Comparison of ENCODE assay signal across 8 cellular contexts in genomic region chr6:158642805-158643489, GRCh38. TPM values are rescaled to one million over a fixed set of nuclear protein-coding genes. Genes with fewer than 3 reads are reported as not detected.
DNase-seq lines count a peak whose midpoint lies in the region; ATAC-seq, FAIRE-seq and TF ChIP-seq lines count a peak whose summit lies in the region.

No MANE protein-coding gene starts in this region.

- H2AK5ac ChIP-seq in neuronal stem cell (ENCODE audit: low read depth, low read length): no peak overlapping the region

- H3K4me2 ChIP-seq in neuronal stem cell (ENCODE audit: insufficient read depth, low read length, poor library complexity, severe bottlenecking): no peak overlapping the region

- no peaks in the 10 kb centered on the region for H3K27me3 ChIP-seq in esophagus muscularis mucosa
- no peaks in the 10 kb centered on the region for H3K27me3 ChIP-seq in gastrocnemius medialis
- H3K27me3 ChIP-seq in neuronal stem cell (ENCODE audit: control insufficient read depth in 3 of 3, insufficient read depth in 3 of 3, low read depth in 1 of 3, low read length in 3 of 3): peaks cover 0 to 18% (median 0%) of the 10 kb centered on the region in 3 experiments

- TF ChIP-seq CTCF in esophagus muscularis mucosa (IDR thresholded peaks at IDR 0.05) (no peak), gastrocnemius medialis (IDR thresholded peaks at IDR 0.05 in 4 of 5, conservative IDR thresholded peaks at IDR 0.05 in 1 of 5) (no peak)

- TF ChIP-seq POLR2A in esophagus muscularis mucosa (IDR thresholded peaks at IDR 0.05; ENCODE audit: low read depth): no peak
- no peak for TF ChIP-seq POLR2A in gastrocnemius medialis (IDR thresholded peaks at IDR 0.05)

- no peak overlapping the region for H3K9ac ChIP-seq in neuronal stem cell (ENCODE audit: low read depth, low read length, poor library complexity)

- H3K4ac ChIP-seq in neuronal stem cell (ENCODE audit: low read length): no peak overlapping the region

- no peak overlapping the region for H4K8ac ChIP-seq in neuronal stem cell (ENCODE audit: low read depth, low read length)

- H3K4me1 ChIP-seq in esophagus muscularis mucosa: peaks cover 35 to 75% (median 62%) of the 10 kb centered on the region in 4 donors
- H3K4me1 ChIP-seq in gastrocnemius medialis: peaks cover 55 to 59% of the 10 kb centered on the region in 2 donors
- H3K4me1 ChIP-seq in neuronal stem cell (ENCODE audit: control insufficient read depth in 2 of 2, insufficient read depth in 1 of 2, low read depth in 1 of 2, low read length in 2 of 2): peaks cover 4 to 8% of the 10 kb centered on the region in 2 donors

- no peak overlapping the region for H2BK15ac ChIP-seq in neuronal stem cell (ENCODE audit: low read length)

- no peak for DNase-seq in GM18507 (ENCODE audit: extremely low spot score, insufficient read length, low read depth)
- peak; percentile 77 for DNase-seq in esophagus muscularis mucosa (ENCODE audit: extremely low spot score)
- DNase-seq in gastrocnemius medialis: peak in 1 of 2 donors; percentile 22
- DNase-seq in HTR-8/SVneo (ENCODE audit: insufficient read length, low spot score): no peak
- no peak for DNase-seq in neuronal stem cell (ENCODE audit: low spot score)
- DNase-seq in NCI-H345 (lab: John Stamatoyannopoulos, UW): no peak

- FAIRE-seq in GM18507 (lab: Jason Lieb, UNC): peak; percentile 66
- FAIRE-seq in HTR-8/SVneo (lab: Jason Lieb, UNC): no peak

- no peak overlapping the region for H3K23ac ChIP-seq in neuronal stem cell (ENCODE audit: low read depth, low read length, poor library complexity)

- H3K14ac ChIP-seq in neuronal stem cell (ENCODE audit: low read length): no peak overlapping the region

- H3K27ac ChIP-seq in esophagus muscularis mucosa (replicated peaks in 1 of 4): peak overlapping the region; percentile 94 to 99 (median 97)
- peak overlapping the region; percentile 97 to 100 (median 98) for H3K27ac ChIP-seq in gastrocnemius medialis
- no peak overlapping the region for H3K27ac ChIP-seq in neuronal stem cell (replicated peaks; ENCODE audit: low read length)

- H3K18ac ChIP-seq in neuronal stem cell (ENCODE audit: low read length): no peak overlapping the region

- no peak overlapping the region for H4K91ac ChIP-seq in neuronal stem cell (ENCODE audit: low read depth, low read length, poor library complexity)

- H3K79me1 ChIP-seq in neuronal stem cell (ENCODE audit: low read depth, low read length): peaks cover 8% of the 10 kb centered on the region

- no peak overlapping the region for H2BK120ac ChIP-seq in neuronal stem cell (ENCODE audit: low read depth, low read length)

- H2AFZ ChIP-seq in neuronal stem cell (ENCODE audit: low read length): no peak overlapping the region

- H2BK5ac ChIP-seq in neuronal stem cell (ENCODE audit: low read length): no peak overlapping the region

- H3K36me3 ChIP-seq in esophagus muscularis mucosa (peaks cover 0 to 17% (median 2%) of the 10 kb centered on the region in 4 donors), gastrocnemius medialis (no peaks in the 10 kb centered on the region), neuronal stem cell (replicated peaks in 1 of 2; ENCODE audit: control insufficient read depth in 2 of 2, insufficient read depth in 2 of 2, low read length in 2 of 2) (peaks cover 0 to 45% of the 10 kb centered on the region in 2 donors)

- no peak for TF ChIP-seq EP300 in esophagus muscularis mucosa (IDR thresholded peaks at IDR 0.05)

- H3K4me3 ChIP-seq in esophagus muscularis mucosa (peak overlapping the region; percentile 75 to 95 (median 88)), gastrocnemius medialis (peak overlapping the region; percentile 87 to 99 (median 96)), neuronal stem cell (ENCODE audit: low read length in 2 of 2) (peak overlapping the region in 1 of 2 donors; percentile 11)

- 71% methylated on average over 11 of the region's 11 CpGs for WGBS in esophagus muscularis mucosa
- no CpG with 5 or more reads among the region's 11 CpGs for WGBS in neuronal stem cell (ENCODE audit: extremely low coverage in 2 of 2, insufficient read length in 2 of 2, insufficient replicate concordance in 1 of 2), 2 donors

- H2BK12ac ChIP-seq in neuronal stem cell (ENCODE audit: low read length): no peak overlapping the region

- H3K9me3 ChIP-seq in esophagus muscularis mucosa (no peaks in the 10 kb centered on the region), gastrocnemius medialis (no peaks in the 10 kb centered on the region), neuronal stem cell (replicated peaks in 1 of 2; ENCODE audit: control insufficient read depth in 2 of 2, insufficient read depth in 1 of 2, low read depth in 1 of 2, low read length in 2 of 2) (peaks cover 0 to 2% of the 10 kb centered on the region in 2 donors)

- in situ Hi-C loops in gastrocnemius medialis (cut with MboI; ENCODE audit: low sequenced_read_pairs in 4 of 4): no loop called here

- ATAC-seq in SK-N-SH treated with all-trans-retinoic acid at 6 μM for 48 hours (peak; percentile 5; the same call in 2 of the 3 replicates), gastrocnemius medialis (no peak), GM18867 (IDR thresholded peaks at IDR 0.05; ENCODE audit: unreplicated experiment) (no peak)

- intact Hi-C loops in esophagus muscularis mucosa (cut with DNase I) (no loop called here), gastrocnemius medialis (cut with DNase I; ENCODE audit: low total_unique reads) (loop anchor here (5.0 to 10.0 kb wide), 3 partner anchors 598 to 1821 kb away; no protein-coding TSS in a partner anchor)

TF ChIP-seq in SK-N-SH treated with all-trans-retinoic acid at 6 μM for 48 hours, 23 proteins besides CTCF, POLR2A, EP300 and RAD21:
- TF ChIP-seq OSR1 (CRISPR knock-in tag; IDR thresholded peaks at IDR 0.05) (no peak), PPARA (CRISPR knock-in tag; IDR thresholded peaks at IDR 0.05; ENCODE audit: borderline replicate concordance) (no peak), SNAI2 (CRISPR knock-in tag; IDR thresholded peaks at IDR 0.05) (no peak), ZNF8 (CRISPR knock-in tag; IDR thresholded peaks at IDR 0.05) (no peak), RARB (CRISPR knock-in tag; IDR thresholded peaks at IDR 0.05) (no peak), ZNF565 (CRISPR knock-in tag; conservative IDR thresholded peaks at IDR 0.05; ENCODE audit: low read depth) (no peak), ARNTL (CRISPR knock-in tag; IDR thresholded peaks at IDR 0.05; ENCODE audit: borderline replicate concordance, low read depth) (no peak), GLIS3 (CRISPR knock-in tag; IDR thresholded peaks at IDR 0.05) (no peak), ESRRG (CRISPR knock-in tag; IDR thresholded peaks at IDR 0.05) (no peak), CSRNP3 (CRISPR knock-in tag; IDR thresholded peaks at IDR 0.05) (no peak), TOX (CRISPR knock-in tag; IDR thresholded peaks at IDR 0.05; ENCODE audit: borderline replicate concordance) (no peak), ZFP3 (CRISPR knock-in tag; IDR thresholded peaks at IDR 0.05) (no peak)
- TF ChIP-seq, protein P1, sequence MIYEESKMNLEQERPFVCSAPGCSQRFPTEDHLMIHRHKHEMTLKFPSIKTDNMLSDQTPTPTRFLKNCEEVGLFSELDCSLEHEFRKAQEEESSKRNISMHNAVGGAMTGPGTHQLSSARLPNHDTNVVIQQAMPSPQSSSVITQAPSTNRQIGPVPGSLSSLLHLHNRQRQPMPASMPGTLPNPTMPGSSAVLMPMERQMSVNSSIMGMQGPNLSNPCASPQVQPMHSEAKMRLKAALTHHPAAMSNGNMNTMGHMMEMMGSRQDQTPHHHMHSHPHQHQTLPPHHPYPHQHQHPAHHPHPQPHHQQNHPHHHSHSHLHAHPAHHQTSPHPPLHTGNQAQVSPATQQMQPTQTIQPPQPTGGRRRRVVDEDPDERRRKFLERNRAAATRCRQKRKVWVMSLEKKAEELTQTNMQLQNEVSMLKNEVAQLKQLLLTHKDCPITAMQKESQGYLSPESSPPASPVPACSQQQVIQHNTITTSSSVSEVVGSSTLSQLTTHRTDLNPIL (CRISPR knock-in tag; IDR thresholded peaks at IDR 0.05; ENCODE audit: low read depth): no peak

RNA-seq across cellular contexts. Expression of gene DYNLT1, which starts 1.6 kb away (rescaled TPM):
- total RNA-seq in esophagus muscularis mucosa: 100 to 1,000 TPM in 3 of 4 donors, 10 to 100 TPM in 1; 90.7 to 147 (median 102) TPM
- 10 to 100 TPM; 62.8 to 94.7 (median 67.3) TPM for total RNA-seq in gastrocnemius medialis
- 158 TPM for polyA plus RNA-seq in neuronal stem cell (2013, experiment 1 of 2)
- polyA plus RNA-seq in neuronal stem cell (2013, experiment 2 of 2): 158 TPM

RNA-seq across cellular contexts. Expression of gene SYTL3, which starts 6.9 kb away (rescaled TPM):
- total RNA-seq in esophagus muscularis mucosa (10 to 100 TPM in 1 of 4 donors, 1 to 10 TPM in 3; 4.8 to 10.1 (median 7.6) TPM), gastrocnemius medialis (10 to 100 TPM in 2 of 4 donors, 1 to 10 TPM in 2; 3.0 to 16.7 (median 6.7) TPM)
- 0.50 TPM for polyA plus RNA-seq in neuronal stem cell (2013, experiment 1 of 2)
- polyA plus RNA-seq in neuronal stem cell (2013, experiment 2 of 2): 0.43 TPM
